ENCODE assay signal across 8 cellular contexts in genomic region chr22:23696326-23696851, GRCh38. TPM values are rescaled to one million over a fixed set of nuclear protein-coding genes. Genes with fewer than 3 reads are reported as not detected.
DNase-seq lines count a peak whose midpoint lies in the region; ATAC-seq and TF ChIP-seq lines count a peak whose summit lies in the region.

No MANE protein-coding gene starts in this region.

- POLR2A ChIA-PET in activated CD4-positive, alpha-beta memory T cell treated with anti-CD3 and anti-CD28 coated beads for 36 hours (lab: Charles Lee): interaction anchor here (0.7 to 2.5 kb wide), 4 partner anchors 9 to 91 kb away, joined by 3 to 15 read pairs (median 4); no protein-coding TSS in a partner anchor

- CTCF ChIA-PET in activated CD4-positive, alpha-beta memory T cell treated with anti-CD3 and anti-CD28 coated beads for 36 hours (lab: Charles Lee): interaction anchor here (0.9 to 2.3 kb wide), 4 partner anchors 19 to 198 kb away, joined by 3 to 8 read pairs (median 4); partner anchors contain the start of gene MIF

- TF ChIP-seq CTCF in osteocyte (IDR thresholded peaks at IDR 0.05): no peak

- peak overlapping the region; percentile 85 for H3K4me3 Mint-ChIP-seq in activated CD4-positive, alpha-beta memory T cell treated with anti-CD3 and anti-CD28 coated beads for 36 hours
- H3K4me3 Mint-ChIP-seq in osteocyte (ENCODE audit: unreplicated experiment): no peak overlapping the region

- peak; percentile 87 for ATAC-seq in GM18907 (IDR thresholded peaks at IDR 0.05; ENCODE audit: unreplicated experiment)
- ATAC-seq in HG03196 (IDR thresholded peaks at IDR 0.05; ENCODE audit: unreplicated experiment): peak; percentile 77

- H3K4me1 Mint-ChIP-seq in activated CD4-positive, alpha-beta memory T cell treated with anti-CD3 and anti-CD28 coated beads for 36 hours (ENCODE audit: low read depth): peaks cover 51% of the 10 kb centered on the region
- peaks cover 2% of the 10 kb centered on the region for H3K4me1 Mint-ChIP-seq in osteocyte (ENCODE audit: unreplicated experiment)

- H3K36me3 Mint-ChIP-seq in activated CD4-positive, alpha-beta memory T cell treated with anti-CD3 and anti-CD28 coated beads for 36 hours: peaks cover 42% of the 10 kb centered on the region
- peaks cover 37% of the 10 kb centered on the region for H3K36me3 Mint-ChIP-seq in osteocyte (ENCODE audit: unreplicated experiment)

- intact Hi-C loops in activated CD4-positive, alpha-beta memory T cell treated with anti-CD3 and anti-CD28 coated beads for 36 hours (cut with micrococcal nuclease): loop anchor here (1.0 kb wide), 2 partner anchors 8 to 12 kb away; no protein-coding TSS in a partner anchor

- H3K27ac Mint-ChIP-seq in activated CD4-positive, alpha-beta memory T cell treated with anti-CD3 and anti-CD28 coated beads for 36 hours: peak overlapping the region; percentile 96
- no peak overlapping the region for H3K27ac Mint-ChIP-seq in osteocyte (ENCODE audit: unreplicated experiment)

- H3K27me3 Mint-ChIP-seq in activated CD4-positive, alpha-beta memory T cell treated with anti-CD3 and anti-CD28 coated beads for 36 hours: no peaks in the 10 kb centered on the region
- no peaks in the 10 kb centered on the region for H3K27me3 Mint-ChIP-seq in osteocyte (ENCODE audit: unreplicated experiment)

- H3K9me3 Mint-ChIP-seq in activated CD4-positive, alpha-beta memory T cell treated with anti-CD3 and anti-CD28 coated beads for 36 hours: peaks cover 4% of the 10 kb centered on the region
- H3K9me3 Mint-ChIP-seq in osteocyte (ENCODE audit: unreplicated experiment): no peaks in the 10 kb centered on the region

- DNase-seq in activated CD4-positive, alpha-beta memory T cell treated with anti-CD3 and anti-CD28 coated beads for 36 hours: peak; percentile 90
- peak; percentile 83 for DNase-seq in germinal center (ENCODE audit: low spot score)
- peak; percentile 49 to 60 for DNase-seq in stimulated activated CD8-positive, alpha-beta memory T cell treated with anti-CD3 and anti-CD28 coated beads, Interleukin-2, amount 100 ng/mL, for 48 hours (ENCODE audit: low read depth in 2 of 2)
- no peak for DNase-seq in NCI-H2196 treated with DMSO at 0.1 percent for 48 hours (lab: John Stamatoyannopoulos, UW; ENCODE audit: unreplicated experiment)
- DNase-seq in NCI-H524 (lab: John Stamatoyannopoulos, UW): no peak
- no peak for DNase-seq in osteocyte (ENCODE audit: extremely low spot score, unreplicated experiment)

RNA-seq across cellular contexts. Expression of gene RGL4, which starts 5.6 kb away (rescaled TPM):
- 1 to 10 TPM; 7.7 to 9.1 TPM for total RNA-seq in activated CD4-positive, alpha-beta memory T cell treated with anti-CD3 and anti-CD28 coated beads for 36 hours
- total RNA-seq in osteocyte: not detected in 2 replicates

RNA-seq across cellular contexts. Expression of gene ZNF70, which starts 54.5 kb away (rescaled TPM):
- total RNA-seq in activated CD4-positive, alpha-beta memory T cell treated with anti-CD3 and anti-CD28 coated beads for 36 hours: 1 to 10 TPM; 1.2 to 1.3 TPM
- total RNA-seq in osteocyte: 12.5 TPM in 2 replicates

RNA-seq across cellular contexts. Expression of gene VPREB3, which starts 57.8 kb away (rescaled TPM):
- total RNA-seq in activated CD4-positive, alpha-beta memory T cell treated with anti-CD3 and anti-CD28 coated beads for 36 hours: not detected
- not detected in 2 replicates for total RNA-seq in osteocyte

Comparison
In these comparisons a context has a peak if more than half of its experiments do, and no peak if none do; other contexts are left out.
1. DNase-seq: peak in activated CD4-positive, alpha-beta memory T cell treated with anti-CD3 and anti-CD28 coated beads for 36 hours (single experiment), germinal center (single experiment) and stimulated activated CD8-positive, alpha-beta memory T cell treated with anti-CD3 and anti-CD28 coated beads, Interleukin-2, amount 100 ng/mL, for 48 hours (2 of 2); none in NCI-H2196 treated with DMSO at 0.1 percent for 48 hours (single experiment), NCI-H524 (0 of 2) and osteocyte (single experiment).